Comparison of ENCODE assay signal across 19 cellular contexts in the genomic region with DNA sequence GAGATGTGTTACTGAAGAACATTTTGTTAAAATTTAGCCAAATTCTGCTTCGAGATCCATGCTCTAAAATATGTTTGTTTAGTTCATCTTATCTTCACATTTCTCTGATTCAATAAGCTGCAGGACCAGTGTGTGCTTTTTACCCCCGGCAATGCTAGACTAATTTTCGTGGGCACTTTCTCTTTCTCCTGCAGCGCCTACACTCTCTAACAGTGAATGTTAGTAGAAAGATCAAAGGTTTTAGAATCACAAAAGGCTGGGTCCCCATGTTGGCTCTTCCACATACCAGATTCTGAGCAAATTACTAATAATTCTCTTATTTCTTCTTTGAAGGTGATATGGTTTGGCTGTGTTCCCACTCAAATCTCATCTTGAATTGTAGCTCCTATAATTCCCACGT. TPM values are rescaled to one million over a fixed set of nuclear protein-coding genes. Genes with fewer than 3 reads are reported as not detected.
"Had no signal": no experiment of that assay in that cellular context is flagged by ENCODE, and none has a peak within 500 bp of the region (broad histone marks: within the 10 kb centered on the region; RNA-seq: fewer than 3 reads in every experiment).

No MANE protein-coding gene starts in this region.

- H3K4me2 ChIP-seq: neural progenitor cell had no signal

- H3K27ac Mint-ChIP-seq: neural progenitor cell had no signal

- DNase-seq: activated CD4-positive, CD25-positive, alpha-beta regulatory T cell treated with anti-CD3 and anti-CD28 coated beads, Interleukin-2, amount 50 U/mL, for 72 hours; activated CD8-positive, alpha-beta memory T cell treated with anti-CD3 and anti-CD28 coated beads for 24 hours; activated effector memory CD4-positive, alpha-beta T cell treated with Interleukin-2 at 50 U/mL for 16 hours; central memory CD4-positive, alpha-beta T cell; effector CD4-positive, alpha-beta T cell; heart left ventricle; islet precursor cell; left ventricle myocardium inferior; mesendoderm; ovary; stimulated activated CD4-positive, alpha-beta T cell treated with anti-CD3 and anti-CD28 coated beads, Interleukin-4, amount 100 ng/mL, for 1 hour; tibial artery had no signal

- H2AFZ ChIP-seq: neural progenitor cell had no signal

- H3K27me3 ChIP-seq: heart left ventricle, neural progenitor cell, ovary, tibial artery, vagina had no signal

- ATAC-seq: heart left ventricle had no signal

- H3K27ac ChIP-seq: coronary artery, heart left ventricle, left ventricle myocardium inferior, neural progenitor cell, ovary, tibial artery, vagina had no signal

- H3K4me3 Mint-ChIP-seq: neural progenitor cell had no signal

- H3K9me3 ChIP-seq: heart left ventricle, left ventricle myocardium inferior, ovary, tibial artery, vagina had no signal

- H3K4me3 ChIP-seq: coronary artery, heart left ventricle, left ventricle myocardium inferior, neural progenitor cell, ovary, tibial artery, vagina had no signal

- H3K4me1 ChIP-seq: left ventricle myocardium inferior had no signal

- H3K36me3 ChIP-seq: ovary had no signal

RNA-seq across cellular contexts. Expression of gene WDR64, which starts 20.4 kb away (rescaled TPM):
- total RNA-seq: fibroblast of lung; frontal cortex; heart left ventricle; left ventricle myocardium inferior; T-helper 2 cell treated with Interferon-gamma antibody and Interleukin-4, amounts not matched to agents 100 ng/mL and 5 ng/mL, for 36 hours; vagina had no signal
- polyA plus RNA-seq: adipose tissue, fibroblast of lung, heart left ventricle had no signal
